19 cellular contexts compared by ENCODE assay signal in genomic region chr4:17561195-17561909, GRCh38. TPM values are rescaled to one million over a fixed set of nuclear protein-coding genes. Genes with fewer than 3 reads are reported as not detected.
DNase-seq lines count a peak whose midpoint lies in the region; ATAC-seq, FAIRE-seq and TF ChIP-seq lines count a peak whose summit lies in the region.
"Had no signal": no experiment of that assay in that cellular context is flagged by ENCODE, and none has a peak within 500 bp of the region (broad histone marks: within the 10 kb centered on the region; RNA-seq: fewer than 3 reads in every experiment).

No MANE protein-coding gene starts in this region.

- POLR2A ChIA-PET in HepG2 (lab: Yijun Ruan, JAX) = interaction anchor here (0.9 to 5.2 kb wide), 4 partner anchors 9 to 16 kb away, joined by 3 to 49 read pairs (median 14); partner anchors contain the start of gene LAP3

- no peaks in the 10 kb centered on the region for H3K9me3 Mint-ChIP-seq in activated naive CD4-positive, alpha-beta T cell treated with anti-CD3 and anti-CD28 coated beads for 36 hours
- H3K9me3 Mint-ChIP-seq in activated T-helper 1 cell treated with anti-CD3 and anti-CD28 coated beads, Interleukin-12 subunit alpha, Interleukin-12 subunit beta, Interleukin-2, Interleukin-4 antibody, amounts not matched to agents 30 ng/mL and 10 ng/mL and 1 ng/mL, durations not matched to agents 14 hours and 24 hours and 36 hours = no peaks in the 10 kb centered on the region
- H3K9me3 Mint-ChIP-seq: stimulated activated naive CD8-positive, alpha-beta T cell treated with anti-CD3 and anti-CD28 coated beads, Interleukin-15, Interleukin-2, amounts not matched to agents 100 ng/mL and 50 ng/mL, for 24 hours had no signal

- H3K9me3 ChIP-seq in HepG2 (ENCODE audit: low read length) = no peaks in the 10 kb centered on the region
- H3K9me3 ChIP-seq in right lobe of liver = no peaks in the 10 kb centered on the region
- H3K9me3 ChIP-seq in heart right ventricle = no peaks in the 10 kb centered on the region
- H3K9me3 ChIP-seq: esophagus squamous epithelium, neutrophil had no signal

- H4K20me1 ChIP-seq in HepG2 (ENCODE audit: insufficient read depth, low read length) = no peaks in the 10 kb centered on the region

- H3K27me3 Mint-ChIP-seq in activated naive CD4-positive, alpha-beta T cell treated with anti-CD3 and anti-CD28 coated beads for 36 hours (ENCODE audit: low read depth) = no peaks in the 10 kb centered on the region
- peaks cover 1% of the 10 kb centered on the region for H3K27me3 Mint-ChIP-seq in activated T-helper 1 cell treated with anti-CD3 and anti-CD28 coated beads, Interleukin-12 subunit alpha, Interleukin-12 subunit beta, Interleukin-2, Interleukin-4 antibody, amounts not matched to agents 30 ng/mL and 10 ng/mL and 1 ng/mL, durations not matched to agents 14 hours and 24 hours and 36 hours (ENCODE audit: insufficient read depth)
- H3K27me3 Mint-ChIP-seq: stimulated activated naive CD8-positive, alpha-beta T cell treated with anti-CD3 and anti-CD28 coated beads, Interleukin-15, Interleukin-2, amounts not matched to agents 100 ng/mL and 50 ng/mL, for 24 hours had no signal

- DNase-seq in HepG2 (ENCODE audit: low spot score) (no peak), right lobe of liver (no peak), SW480 (ENCODE audit: low spot score) (peak; percentile 18), fibroblast of peridontal ligament (ENCODE audit: extremely low read depth) (peak; percentile 50), heart right ventricle (no peak)
- no peak for DNase-seq in activated CD8-positive, alpha-beta memory T cell treated with anti-CD3 and anti-CD28 coated beads, Interleukin-2, amount 50 U/mL, for 48 hours
- no peak for DNase-seq in activated naive CD4-positive, alpha-beta T cell treated with anti-CD3 and anti-CD28 coated beads for 36 hours
- no peak for DNase-seq in activated T-helper 1 cell treated with anti-CD3 and anti-CD28 coated beads, Interleukin-12 subunit alpha, Interleukin-12 subunit beta, Interleukin-2, Interleukin-4 antibody, amounts not matched to agents 30 ng/mL and 10 ng/mL and 1 ng/mL, durations not matched to agents 14 hours and 24 hours and 36 hours (ENCODE audit: low spot score)
- DNase-seq: esophagus squamous epithelium; left cardiac atrium; NCI-H2029 treated with DMSO at 0.1 percent for 48 hours; stimulated activated CD4-positive, alpha-beta T cell treated with anti-CD3 and anti-CD28 coated beads, Interleukin-1b, Interleukin-23, amount 100 ng/mL, for 48 hours had no signal

- CTCF ChIA-PET in HepG2 (lab: Yijun Ruan, JAX; ENCODE audit: low intra/inter-chr PET ratio, low total read pairs) = no interaction called here
- CTCF ChIA-PET in activated naive CD4-positive, alpha-beta T cell treated with anti-CD3 and anti-CD28 coated beads for 36 hours (lab: Charles Lee) = no interaction called here

- in situ Hi-C loops in HepG2 (cut with HindIII; ENCODE audit: extremely low pct_ligation_motif_present, low pct_unique_long_range_greater_than_20kb) = loop anchor here (25.0 kb wide), 1 partner anchor 451 kb away; the partner anchor contains the start of gene LCORL

- H3K27me3 ChIP-seq in HepG2 (ENCODE audit: control insufficient read depth in 1 of 2, insufficient read depth in 2 of 2, low read length in 2 of 2) (no peaks in the 10 kb centered on the region), right lobe of liver (no peaks in the 10 kb centered on the region), heart right ventricle (peaks cover 0 to under 1% (median 0%) of the 10 kb centered on the region in 7 donors)
- H3K27me3 ChIP-seq: cardiac muscle cell, esophagus squamous epithelium had no signal

- no peak for TF ChIP-seq RAD21 in HepG2 (CRISPR knock-in tag; IDR thresholded peaks at IDR 0.05)

- intact Hi-C loops in HepG2 (cut with micrococcal nuclease; ENCODE audit: unreplicated experiment) (no loop called here), right lobe of liver (cut with DNase I) (no loop called here), heart right ventricle (cut with DNase I) (loop anchor here in 1 of 10 donors (5.0 kb wide), 1 partner anchor 66 kb away; no protein-coding TSS in a partner anchor)
- intact Hi-C loops in activated naive CD4-positive, alpha-beta T cell treated with anti-CD3 and anti-CD28 coated beads for 36 hours (cut with micrococcal nuclease) = no loop called here
- intact Hi-C loops in activated T-helper 1 cell treated with anti-CD3 and anti-CD28 coated beads, Interleukin-12 subunit alpha, Interleukin-12 subunit beta, Interleukin-2, Interleukin-4 antibody, amounts not matched to agents 30 ng/mL and 10 ng/mL and 1 ng/mL, durations not matched to agents 14 hours and 24 hours and 36 hours (cut with micrococcal nuclease) = no loop called here

- no peak overlapping the region for H3K4me3 ChIP-seq in HepG2 (replicated peaks in 1 of 3; ENCODE audit: insufficient read depth in 1 of 3, low read depth in 2 of 3, low read length in 3 of 3)
- H3K4me3 ChIP-seq in right lobe of liver = no peak overlapping the region
- H3K4me3 ChIP-seq in heart right ventricle = no peak overlapping the region
- H3K4me3 ChIP-seq: cardiac muscle cell, esophagus squamous epithelium had no signal

- H3K4me3 Mint-ChIP-seq in activated naive CD4-positive, alpha-beta T cell treated with anti-CD3 and anti-CD28 coated beads for 36 hours = no peak overlapping the region
- no peak overlapping the region for H3K4me3 Mint-ChIP-seq in activated T-helper 1 cell treated with anti-CD3 and anti-CD28 coated beads, Interleukin-12 subunit alpha, Interleukin-12 subunit beta, Interleukin-2, Interleukin-4 antibody, amounts not matched to agents 30 ng/mL and 10 ng/mL and 1 ng/mL, durations not matched to agents 14 hours and 24 hours and 36 hours
- H3K4me3 Mint-ChIP-seq: stimulated activated naive CD8-positive, alpha-beta T cell treated with anti-CD3 and anti-CD28 coated beads, Interleukin-15, Interleukin-2, amounts not matched to agents 100 ng/mL and 50 ng/mL, for 24 hours had no signal

- TF ChIP-seq EP300 in HepG2 (IDR thresholded peaks at IDR 0.05; ENCODE audit: low read depth in 2 of 2, low read length in 2 of 2) (no peak), HepG2 (CRISPR knock-in tag; IDR thresholded peaks at IDR 0.05; ENCODE audit: borderline replicate concordance) (no peak)

- 91% methylated on average over 7 of the region's 8 CpGs for WGBS in HepG2 (ENCODE audit: low lambda C conversion rate)
- 92% methylated on average over 6 of the region's 8 CpGs for WGBS in right lobe of liver (ENCODE audit: insufficient coverage, low coverage, low lambda C conversion rate, missing lambda C conversion rate)
- WGBS in heart right ventricle, 2 donors = 84 to 87% methylated on average over 8 of the region's 8 CpGs

- H2AFZ ChIP-seq in HepG2 (ENCODE audit: low read length) = no peak overlapping the region

- no peak overlapping the region for H3K4me2 ChIP-seq in HepG2 (ENCODE audit: low read depth, low read length)

- no peaks in the 10 kb centered on the region for H3K36me3 Mint-ChIP-seq in activated naive CD4-positive, alpha-beta T cell treated with anti-CD3 and anti-CD28 coated beads for 36 hours (ENCODE audit: low read depth)
- H3K36me3 Mint-ChIP-seq in activated T-helper 1 cell treated with anti-CD3 and anti-CD28 coated beads, Interleukin-12 subunit alpha, Interleukin-12 subunit beta, Interleukin-2, Interleukin-4 antibody, amounts not matched to agents 30 ng/mL and 10 ng/mL and 1 ng/mL, durations not matched to agents 14 hours and 24 hours and 36 hours (ENCODE audit: low read depth) = no peaks in the 10 kb centered on the region

- no peak for FAIRE-seq in HepG2 (lab: Jason Lieb, UNC)
- FAIRE-seq: G401.6 had no signal

- TF ChIP-seq CTCF in HepG2 (CRISPR knock-in tag; IDR thresholded peaks at IDR 0.05) = no peak
- no peak for TF ChIP-seq CTCF in right lobe of liver (IDR thresholded peaks at IDR 0.05)
- TF ChIP-seq CTCF in heart right ventricle (IDR thresholded peaks at IDR 0.05) = no peak

- H3K27ac ChIP-seq in HepG2 (ENCODE audit: extremely low read length, insufficient read depth, low read length) = peak overlapping the region; percentile 23
- H3K27ac ChIP-seq in right lobe of liver = no peak overlapping the region
- no peak overlapping the region for H3K27ac ChIP-seq in heart right ventricle
- H3K27ac ChIP-seq: cardiac muscle cell, esophagus squamous epithelium, neutrophil had no signal

- H3K4me1 Mint-ChIP-seq in activated naive CD4-positive, alpha-beta T cell treated with anti-CD3 and anti-CD28 coated beads for 36 hours (ENCODE audit: low read depth) = no peaks in the 10 kb centered on the region
- no peaks in the 10 kb centered on the region for H3K4me1 Mint-ChIP-seq in activated T-helper 1 cell treated with anti-CD3 and anti-CD28 coated beads, Interleukin-12 subunit alpha, Interleukin-12 subunit beta, Interleukin-2, Interleukin-4 antibody, amounts not matched to agents 30 ng/mL and 10 ng/mL and 1 ng/mL, durations not matched to agents 14 hours and 24 hours and 36 hours (ENCODE audit: low read depth)

- H3K27ac Mint-ChIP-seq in activated naive CD4-positive, alpha-beta T cell treated with anti-CD3 and anti-CD28 coated beads for 36 hours = no peak overlapping the region
- H3K27ac Mint-ChIP-seq in activated T-helper 1 cell treated with anti-CD3 and anti-CD28 coated beads, Interleukin-12 subunit alpha, Interleukin-12 subunit beta, Interleukin-2, Interleukin-4 antibody, amounts not matched to agents 30 ng/mL and 10 ng/mL and 1 ng/mL, durations not matched to agents 14 hours and 24 hours and 36 hours = no peak overlapping the region
- H3K27ac Mint-ChIP-seq: stimulated activated naive CD8-positive, alpha-beta T cell treated with anti-CD3 and anti-CD28 coated beads, Interleukin-15, Interleukin-2, amounts not matched to agents 100 ng/mL and 50 ng/mL, for 24 hours had no signal

- H3K36me3 ChIP-seq in HepG2 (replicated peaks in 1 of 2; ENCODE audit: control insufficient read depth in 1 of 2, insufficient read depth in 2 of 2, low read length in 2 of 2) (no peaks in the 10 kb centered on the region), right lobe of liver (no peaks in the 10 kb centered on the region), heart right ventricle (no peaks in the 10 kb centered on the region)
- H3K36me3 ChIP-seq: cardiac muscle cell, esophagus squamous epithelium, neutrophil had no signal

- H3K4me1 ChIP-seq in HepG2 (ENCODE audit: insufficient read depth, low read length) (peaks cover 61% of the 10 kb centered on the region), right lobe of liver (peaks cover 0 to 38% (median 13%) of the 10 kb centered on the region in 4 donors), heart right ventricle (no peaks in the 10 kb centered on the region)
- H3K4me1 ChIP-seq: esophagus squamous epithelium had no signal

- H3K79me2 ChIP-seq in HepG2 (ENCODE audit: insufficient read depth, low read length) = no peaks in the 10 kb centered on the region

- H3K9ac ChIP-seq in HepG2 (ENCODE audit: insufficient read depth, low read depth, low read length) = no peak overlapping the region

- BruUV-seq in HepG2 (replicated peaks; lab: Mats Ljungman, UMichigan) = no TSS peak

- TF ChIP-seq POLR2A in HepG2 (IDR thresholded peaks at IDR 0.05; ENCODE audit: insufficient read depth in 1 of 2, low read depth in 2 of 2, low read length in 2 of 2) = no peak
- TF ChIP-seq POLR2A in right lobe of liver (IDR thresholded peaks at IDR 0.05) = no peak

- ATAC-seq in HepG2 (no peak), right lobe of liver (no peak), heart right ventricle (no peak)
- ATAC-seq: left cardiac atrium, Panc1 had no signal

RNA-seq across cellular contexts. Expression of gene LAP3, which starts 15.6 kb away (rescaled TPM):
- 125 and 177 TPM in 2 replicates for total RNA-seq in HepG2 (2016; rRNA removed; fragmentation: Illumina TruSeq; extraction: Trizol)
- 15.4 and 16.0 TPM in 2 replicates for total RNA-seq in HepG2 (2016; cell fraction: cytosol; rRNA removed; fragmentation: Illumina TruSeq; extraction: Trizol; ENCODE audit: low read depth)
- total RNA-seq in HepG2 (2016; cell fraction: insoluble cytoplasmic fraction; rRNA removed; fragmentation: Illumina TruSeq; extraction: Trizol) = 126 and 179 TPM in 2 replicates
- 26.0 and 30.3 TPM in 2 replicates for total RNA-seq in HepG2 (2016; cell fraction: membrane; rRNA removed; fragmentation: Illumina TruSeq; extraction: Trizol)
- total RNA-seq in HepG2 (2016; cell fraction: nucleus; rRNA removed; fragmentation: Illumina TruSeq; extraction: Trizol) = 64.4 and 68.5 TPM in 2 replicates
- polyA plus RNA-seq in HepG2 (2011; rRNA removed) = 90.5 and 106 TPM in 2 replicates
- 74.5 and 100 TPM in 2 replicates for polyA plus RNA-seq in HepG2 (2011; cell fraction: cytosol; rRNA removed)
- 37.3 and 46.1 TPM in 2 replicates for polyA plus RNA-seq in HepG2 (2011; cell fraction: nucleus; rRNA removed)
- polyA plus RNA-seq in HepG2 (2012) = 128 and 190 TPM in 2 replicates
- 10.5 and 11.8 TPM in 2 replicates for polyA plus RNA-seq in HepG2 (2016; cell fraction: cytosol; fragmentation: Illumina TruSeq; extraction: Trizol; ENCODE audit: low read depth)
- 153 and 156 TPM in 2 replicates for polyA plus RNA-seq in HepG2 (2016; cell fraction: insoluble cytoplasmic fraction; fragmentation: Illumina TruSeq; extraction: Trizol; ENCODE audit: low read depth)
- 17.8 and 21.9 TPM in 2 replicates for polyA plus RNA-seq in HepG2 (2016; cell fraction: membrane; fragmentation: Illumina TruSeq; extraction: Trizol; ENCODE audit: low read depth)
- polyA plus RNA-seq in HepG2 (2016; cell fraction: nucleus; fragmentation: Illumina TruSeq; extraction: Trizol; ENCODE audit: insufficient read depth, low read depth) = 62.6 and 62.9 TPM in 2 replicates
- 16.6 and 36.0 TPM in 2 replicates for polyA minus RNA-seq in HepG2 (2011; rRNA and poly(A)+ RNA removed; ENCODE audit: low replicate concordance)
- 59.6 and 67.2 TPM in 2 replicates for polyA minus RNA-seq in HepG2 (2011; cell fraction: cytosol; rRNA and poly(A)+ RNA removed)
- polyA minus RNA-seq in HepG2 (2011; cell fraction: nucleus; rRNA and poly(A)+ RNA removed) = 98.4 and 124 TPM in 2 replicates
- 100 to 1,000 TPM in 4 of 6 experiments, 10 to 100 TPM in 2; 70.9 to 138 (median 102) TPM for total RNA-seq in right lobe of liver
- total RNA-seq in heart right ventricle = 100 to 1,000 TPM in 1 of 10 donors, 10 to 100 TPM in 9; 55.5 to 222 (median 65.4) TPM
- polyA plus RNA-seq in heart right ventricle = 10 to 100 TPM; 21.9 to 58.0 TPM
- 100 to 1,000 TPM; 109 to 111 TPM for total RNA-seq in activated naive CD4-positive, alpha-beta T cell treated with anti-CD3 and anti-CD28 coated beads for 36 hours
- 108 and 109 TPM in 2 replicates for total RNA-seq in activated T-helper 1 cell treated with anti-CD3 and anti-CD28 coated beads, Interleukin-12 subunit alpha, Interleukin-12 subunit beta, Interleukin-2, Interleukin-4 antibody, amounts not matched to agents 30 ng/mL and 10 ng/mL and 1 ng/mL, durations not matched to agents 14 hours and 24 hours and 36 hours

RNA-seq across cellular contexts. Expression of gene CLRN2, which starts 46.4 kb away (rescaled TPM):
- total RNA-seq in HepG2 (2016; rRNA removed; fragmentation: Illumina TruSeq; extraction: Trizol) (not detected in 2 replicates), right lobe of liver (not detected), heart right ventricle (not detected)
- not detected in 2 replicates for total RNA-seq in HepG2 (2016; cell fraction: cytosol; rRNA removed; fragmentation: Illumina TruSeq; extraction: Trizol; ENCODE audit: low read depth)
- not detected in 2 replicates for total RNA-seq in HepG2 (2016; cell fraction: insoluble cytoplasmic fraction; rRNA removed; fragmentation: Illumina TruSeq; extraction: Trizol)
- total RNA-seq in HepG2 (2016; cell fraction: membrane; rRNA removed; fragmentation: Illumina TruSeq; extraction: Trizol) = not detected in 2 replicates
- total RNA-seq in HepG2 (2016; cell fraction: nucleus; rRNA removed; fragmentation: Illumina TruSeq; extraction: Trizol) = not detected in 2 replicates
- polyA plus RNA-seq in HepG2 (2011; rRNA removed) (not detected in 2 replicates), heart right ventricle (not detected)
- polyA plus RNA-seq in HepG2 (2011; cell fraction: cytosol; rRNA removed) = not detected in 2 replicates
- 0.31 TPM in 1 of 2 replicates, not detected in the other for polyA plus RNA-seq in HepG2 (2011; cell fraction: nucleus; rRNA removed)
- polyA plus RNA-seq in HepG2 (2012) = 0.27 TPM in 1 of 2 replicates, not detected in the other
- polyA plus RNA-seq in HepG2 (2016; cell fraction: cytosol; fragmentation: Illumina TruSeq; extraction: Trizol; ENCODE audit: low read depth) = not detected in 2 replicates
- not detected in 2 replicates for polyA plus RNA-seq in HepG2 (2016; cell fraction: insoluble cytoplasmic fraction; fragmentation: Illumina TruSeq; extraction: Trizol; ENCODE audit: low read depth)
- not detected in 2 replicates for polyA plus RNA-seq in HepG2 (2016; cell fraction: membrane; fragmentation: Illumina TruSeq; extraction: Trizol; ENCODE audit: low read depth)
- polyA plus RNA-seq in HepG2 (2016; cell fraction: nucleus; fragmentation: Illumina TruSeq; extraction: Trizol; ENCODE audit: insufficient read depth, low read depth) = not detected in 2 replicates
- polyA minus RNA-seq in HepG2 (2011; rRNA and poly(A)+ RNA removed; ENCODE audit: low replicate concordance) = not detected in 2 replicates
- not detected in 2 replicates for polyA minus RNA-seq in HepG2 (2011; cell fraction: cytosol; rRNA and poly(A)+ RNA removed)
- polyA minus RNA-seq in HepG2 (2011; cell fraction: nucleus; rRNA and poly(A)+ RNA removed) = not detected in 2 replicates
- total RNA-seq in activated naive CD4-positive, alpha-beta T cell treated with anti-CD3 and anti-CD28 coated beads for 36 hours = not detected
- not detected in 2 replicates for total RNA-seq in activated T-helper 1 cell treated with anti-CD3 and anti-CD28 coated beads, Interleukin-12 subunit alpha, Interleukin-12 subunit beta, Interleukin-2, Interleukin-4 antibody, amounts not matched to agents 30 ng/mL and 10 ng/mL and 1 ng/mL, durations not matched to agents 14 hours and 24 hours and 36 hours
- total RNA-seq: cardiac muscle cell, esophagus squamous epithelium, HT-29, left cardiac atrium had no signal
- polyA plus RNA-seq: AG04450, cardiac muscle cell had no signal

RNA-seq across cellular contexts. Expression of gene QDPR, which starts 49.5 kb away (rescaled TPM):
- total RNA-seq in HepG2 (2016; rRNA removed; fragmentation: Illumina TruSeq; extraction: Trizol) = 9.9 and 32.4 TPM in 2 replicates
- 5.2 and 5.9 TPM in 2 replicates for total RNA-seq in HepG2 (2016; cell fraction: cytosol; rRNA removed; fragmentation: Illumina TruSeq; extraction: Trizol; ENCODE audit: low read depth)
- 10.8 and 29.3 TPM in 2 replicates for total RNA-seq in HepG2 (2016; cell fraction: insoluble cytoplasmic fraction; rRNA removed; fragmentation: Illumina TruSeq; extraction: Trizol)
- total RNA-seq in HepG2 (2016; cell fraction: membrane; rRNA removed; fragmentation: Illumina TruSeq; extraction: Trizol) = 21.9 and 22.0 TPM in 2 replicates
- 16.5 and 17.7 TPM in 2 replicates for total RNA-seq in HepG2 (2016; cell fraction: nucleus; rRNA removed; fragmentation: Illumina TruSeq; extraction: Trizol)
- polyA plus RNA-seq in HepG2 (2011; rRNA removed) = 84.0 and 95.5 TPM in 2 replicates
- polyA plus RNA-seq in HepG2 (2011; cell fraction: cytosol; rRNA removed) = 88.8 and 113 TPM in 2 replicates
- polyA plus RNA-seq in HepG2 (2011; cell fraction: nucleus; rRNA removed) = 38.4 and 46.2 TPM in 2 replicates
- polyA plus RNA-seq in HepG2 (2012) = 78.4 and 108 TPM in 2 replicates
- polyA plus RNA-seq in HepG2 (2016; cell fraction: cytosol; fragmentation: Illumina TruSeq; extraction: Trizol; ENCODE audit: low read depth) = 28.6 and 35.0 TPM in 2 replicates
- polyA plus RNA-seq in HepG2 (2016; cell fraction: insoluble cytoplasmic fraction; fragmentation: Illumina TruSeq; extraction: Trizol; ENCODE audit: low read depth) = 102 and 112 TPM in 2 replicates
- polyA plus RNA-seq in HepG2 (2016; cell fraction: membrane; fragmentation: Illumina TruSeq; extraction: Trizol; ENCODE audit: low read depth) = 43.5 and 45.2 TPM in 2 replicates
- 50.5 and 56.3 TPM in 2 replicates for polyA plus RNA-seq in HepG2 (2016; cell fraction: nucleus; fragmentation: Illumina TruSeq; extraction: Trizol; ENCODE audit: insufficient read depth, low read depth)
- polyA minus RNA-seq in HepG2 (2011; rRNA and poly(A)+ RNA removed; ENCODE audit: low replicate concordance) = 32.0 and 89.7 TPM in 2 replicates
- 39.3 and 42.6 TPM in 2 replicates for polyA minus RNA-seq in HepG2 (2011; cell fraction: cytosol; rRNA and poly(A)+ RNA removed)
- polyA minus RNA-seq in HepG2 (2011; cell fraction: nucleus; rRNA and poly(A)+ RNA removed) = 66.9 and 70.4 TPM in 2 replicates
- 100 to 1,000 TPM in 2 of 6 experiments, 10 to 100 TPM in 4; 43.4 to 154 (median 81.5) TPM for total RNA-seq in right lobe of liver
- total RNA-seq in heart right ventricle = 10 to 100 TPM; 43.4 to 68.4 (median 58.4) TPM
- 10 to 100 TPM; 21.6 to 23.5 TPM for polyA plus RNA-seq in heart right ventricle
- 10 to 100 TPM; 42.2 to 43.8 TPM for total RNA-seq in activated naive CD4-positive, alpha-beta T cell treated with anti-CD3 and anti-CD28 coated beads for 36 hours
- 28.7 and 29.7 TPM in 2 replicates for total RNA-seq in activated T-helper 1 cell treated with anti-CD3 and anti-CD28 coated beads, Interleukin-12 subunit alpha, Interleukin-12 subunit beta, Interleukin-2, Interleukin-4 antibody, amounts not matched to agents 30 ng/mL and 10 ng/mL and 1 ng/mL, durations not matched to agents 14 hours and 24 hours and 36 hours

RNA-seq across cellular contexts. Expression of gene MED28, which starts 53.1 kb away (rescaled TPM):
- total RNA-seq in HepG2 (2016; rRNA removed; fragmentation: Illumina TruSeq; extraction: Trizol) (65.7 and 96.5 TPM in 2 replicates), right lobe of liver (10 to 100 TPM in 4 of 6 experiments, 1 to 10 TPM in 2; 3.8 to 18.6 (median 15.3) TPM), heart right ventricle (10 to 100 TPM; 13.8 to 23.1 (median 17.4) TPM)
- 21.4 and 22.2 TPM in 2 replicates for total RNA-seq in HepG2 (2016; cell fraction: cytosol; rRNA removed; fragmentation: Illumina TruSeq; extraction: Trizol; ENCODE audit: low read depth)
- total RNA-seq in HepG2 (2016; cell fraction: insoluble cytoplasmic fraction; rRNA removed; fragmentation: Illumina TruSeq; extraction: Trizol) = 71.1 and 96.7 TPM in 2 replicates
- 29.2 and 38.3 TPM in 2 replicates for total RNA-seq in HepG2 (2016; cell fraction: membrane; rRNA removed; fragmentation: Illumina TruSeq; extraction: Trizol)
- 32.7 and 37.6 TPM in 2 replicates for total RNA-seq in HepG2 (2016; cell fraction: nucleus; rRNA removed; fragmentation: Illumina TruSeq; extraction: Trizol)
- polyA plus RNA-seq in HepG2 (2011; rRNA removed) (41.3 and 42.8 TPM in 2 replicates), heart right ventricle (1 to 10 TPM; 6.3 to 7.3 TPM)
- polyA plus RNA-seq in HepG2 (2011; cell fraction: cytosol; rRNA removed) = 10.0 and 12.5 TPM in 2 replicates
- polyA plus RNA-seq in HepG2 (2011; cell fraction: nucleus; rRNA removed) = 11.8 and 17.0 TPM in 2 replicates
- 52.1 and 53.1 TPM in 2 replicates for polyA plus RNA-seq in HepG2 (2012)
- 23.2 and 23.3 TPM in 2 replicates for polyA plus RNA-seq in HepG2 (2016; cell fraction: cytosol; fragmentation: Illumina TruSeq; extraction: Trizol; ENCODE audit: low read depth)
- polyA plus RNA-seq in HepG2 (2016; cell fraction: insoluble cytoplasmic fraction; fragmentation: Illumina TruSeq; extraction: Trizol; ENCODE audit: low read depth) = 120 and 122 TPM in 2 replicates
- 29.7 and 44.8 TPM in 2 replicates for polyA plus RNA-seq in HepG2 (2016; cell fraction: membrane; fragmentation: Illumina TruSeq; extraction: Trizol; ENCODE audit: low read depth)
- polyA plus RNA-seq in HepG2 (2016; cell fraction: nucleus; fragmentation: Illumina TruSeq; extraction: Trizol; ENCODE audit: insufficient read depth, low read depth) = 33.6 and 40.5 TPM in 2 replicates
- polyA minus RNA-seq in HepG2 (2011; rRNA and poly(A)+ RNA removed; ENCODE audit: low replicate concordance) = 14.1 and 27.0 TPM in 2 replicates
- polyA minus RNA-seq in HepG2 (2011; cell fraction: cytosol; rRNA and poly(A)+ RNA removed) = 42.5 and 48.0 TPM in 2 replicates
- 39.9 and 41.6 TPM in 2 replicates for polyA minus RNA-seq in HepG2 (2011; cell fraction: nucleus; rRNA and poly(A)+ RNA removed)
- total RNA-seq in activated naive CD4-positive, alpha-beta T cell treated with anti-CD3 and anti-CD28 coated beads for 36 hours = 10 to 100 TPM; 52.3 to 59.5 TPM
- total RNA-seq in activated T-helper 1 cell treated with anti-CD3 and anti-CD28 coated beads, Interleukin-12 subunit alpha, Interleukin-12 subunit beta, Interleukin-2, Interleukin-4 antibody, amounts not matched to agents 30 ng/mL and 10 ng/mL and 1 ng/mL, durations not matched to agents 14 hours and 24 hours and 36 hours = 46.6 and 49.6 TPM in 2 replicates

Comparison
In these comparisons a context has a peak if more than half of its experiments do, and no peak if none do; other contexts are left out.
1. DNase-seq: peak in SW480 (single experiment) and fibroblast of peridontal ligament (single experiment); none in HepG2 (single experiment), right lobe of liver (0 of 3), activated CD8-positive, alpha-beta memory T cell treated with anti-CD3 and anti-CD28 coated beads, Interleukin-2, amount 50 U/mL, for 48 hours (single experiment), heart right ventricle (0 of 2), activated naive CD4-positive, alpha-beta T cell treated with anti-CD3 and anti-CD28 coated beads for 36 hours (single experiment) and activated T-helper 1 cell treated with anti-CD3 and anti-CD28 coated beads, Interleukin-12 subunit alpha, Interleukin-12 subunit beta, Interleukin-2, Interleukin-4 antibody, amounts not matched to agents 30 ng/mL and 10 ng/mL and 1 ng/mL, durations not matched to agents 14 hours and 24 hours and 36 hours (single experiment).